Comparison of ENCODE assay signal across 12 cellular contexts in genomic region chr2:37776487-37776886, GRCh38.
A peak's percentile ranks its signal among the peaks of the same experiment; 100 is the strongest.
DNase-seq lines count a peak whose midpoint lies in the region; ATAC-seq and TF ChIP-seq lines count a peak whose summit lies in the region.
"Had no signal": no experiment of that assay in that cellular context is flagged by ENCODE, and none has a peak within 500 bp of the region (broad histone marks: within the 10 kb centered on the region; RNA-seq: fewer than 3 reads in every experiment).

No MANE protein-coding gene starts in this region.

- no peak overlapping the region for H3K27ac Mint-ChIP-seq in stimulated activated naive CD8-positive, alpha-beta T cell treated with anti-CD3 and anti-CD28 coated beads, Interleukin-15, amount 100 ng/mL, for 72 hours

- DNase-seq in EL (peak; percentile 98), SJSA1 (ENCODE audit: low read depth in 1 of 2, low spot score in 2 of 2) (peak; percentile 94 to 95), fibroblast of lung (ENCODE audit: low read depth in 2 of 2) (peak; percentile 74 to 99), pulmonary artery endothelial cell (ENCODE audit: low read depth, low spot score) (peak; percentile 52), NCI-H2227 treated with DMSO at 0.1 percent for 48 hours (lab: John Stamatoyannopoulos, UW) (no peak)
- DNase-seq in stimulated activated naive CD8-positive, alpha-beta T cell treated with anti-CD3 and anti-CD28 coated beads, Interleukin-15, amount 100 ng/mL, for 72 hours = no peak
- DNase-seq: activated CD4-positive, alpha-beta T cell treated with anti-CD3 and anti-CD28 coated beads for 1 hour; COR-L47; NK-92 treated with Interleukin-12 subunit alpha and Interleukin-12 subunit beta, amount 100 ng/mL, for 24 hours; stimulated activated naive CD4-positive, alpha-beta T cell treated with Interleukin-2 at 50 U/mL for 16 hours had no signal

- H3K4me1 ChIP-seq in SJSA1 (replicated peaks) (peaks cover 76% of the 10 kb centered on the region), fibroblast of lung (ENCODE audit: control insufficient read depth, extremely low read depth, insufficient read depth, low read length) (peaks cover 41% of the 10 kb centered on the region)

- H3K27me3 Mint-ChIP-seq in stimulated activated naive CD8-positive, alpha-beta T cell treated with anti-CD3 and anti-CD28 coated beads, Interleukin-15, amount 100 ng/mL, for 72 hours = no peaks in the 10 kb centered on the region

- H3K4me3 Mint-ChIP-seq in stimulated activated naive CD8-positive, alpha-beta T cell treated with anti-CD3 and anti-CD28 coated beads, Interleukin-15, amount 100 ng/mL, for 72 hours = no peak overlapping the region

- H3K4me2 ChIP-seq in fibroblast of lung (ENCODE audit: extremely low read depth, insufficient read depth, low read length) = peak overlapping the region; percentile 21

- no peak overlapping the region for H3K9ac ChIP-seq in fibroblast of lung (ENCODE audit: insufficient read depth, low read length)

- H3K27ac ChIP-seq in SJSA1 (peak overlapping the region; percentile 87), fibroblast of lung (ENCODE audit: insufficient read depth, low read length) (peak overlapping the region; percentile 63)

- H3K27me3 ChIP-seq in SJSA1 (replicated peaks) = no peaks in the 10 kb centered on the region
- H3K27me3 ChIP-seq in fibroblast of lung (ENCODE audit: control insufficient read depth, insufficient read depth, low read length) = no peaks in the 10 kb centered on the region

- H4K20me1 ChIP-seq in fibroblast of lung (ENCODE audit: control insufficient read depth, extremely low read depth, insufficient read depth, low read length) = no peaks in the 10 kb centered on the region

- H3K4me3 ChIP-seq in SJSA1 = no peak overlapping the region
- no peak overlapping the region for H3K4me3 ChIP-seq in fibroblast of lung (replicated peaks in 1 of 4; ENCODE audit: control extremely low read depth in 1 of 4, insufficient read depth in 1 of 4, low read depth in 3 of 4, low read length in 4 of 4)

- H3K79me2 ChIP-seq in fibroblast of lung (ENCODE audit: control insufficient read depth, insufficient read depth, low read length) = no peaks in the 10 kb centered on the region

- ATAC-seq in GM21526 (IDR thresholded peaks at IDR 0.05; ENCODE audit: low FRiP score, unreplicated experiment) = no peak
- no peak for ATAC-seq in GM19324 (IDR thresholded peaks at IDR 0.05; ENCODE audit: low FRiP score, unreplicated experiment)
- ATAC-seq in stimulated activated naive CD8-positive, alpha-beta T cell treated with anti-CD3 and anti-CD28 coated beads, Interleukin-15, amount 100 ng/mL, for 72 hours = no peak

- no peaks in the 10 kb centered on the region for H3K4me1 Mint-ChIP-seq in stimulated activated naive CD8-positive, alpha-beta T cell treated with anti-CD3 and anti-CD28 coated beads, Interleukin-15, amount 100 ng/mL, for 72 hours

- H2AFZ ChIP-seq in fibroblast of lung (ENCODE audit: low read length) = no peak overlapping the region

- H3K9me3 ChIP-seq in SJSA1 (replicated peaks) (no peaks in the 10 kb centered on the region), fibroblast of lung (ENCODE audit: control insufficient read depth, insufficient read depth, low read depth, low read length) (no peaks in the 10 kb centered on the region)

- H3K9me3 Mint-ChIP-seq in stimulated activated naive CD8-positive, alpha-beta T cell treated with anti-CD3 and anti-CD28 coated beads, Interleukin-15, amount 100 ng/mL, for 72 hours = peaks cover 6 to 12% of the 10 kb centered on the region in 2 donors

- TF ChIP-seq CTCF in fibroblast of lung (conservative IDR thresholded peaks at IDR 0.05 in 1 of 2, IDR thresholded peaks at IDR 0.05 in 1 of 2; ENCODE audit: low read depth in 1 of 2, low read length in 2 of 2) = no peak

- H3K36me3 ChIP-seq in SJSA1 = no peaks in the 10 kb centered on the region
- H3K36me3 ChIP-seq in fibroblast of lung (ENCODE audit: control insufficient read depth, insufficient read depth, low read length) = no peaks in the 10 kb centered on the region

Comparison
In these comparisons a context has a peak if more than half of its experiments do, and no peak if none do; other contexts are left out.
1. DNase-seq: peak in EL (single experiment), SJSA1 (2 of 2), fibroblast of lung (2 of 2) and pulmonary artery endothelial cell (single experiment); none in stimulated activated naive CD8-positive, alpha-beta T cell treated with anti-CD3 and anti-CD28 coated beads, Interleukin-15, amount 100 ng/mL, for 72 hours (0 of 2) and NCI-H2227 treated with DMSO at 0.1 percent for 48 hours (single experiment).